Comparison of ENCODE assay signal across 20 cellular contexts in genomic region chr2:224410946-224411561, GRCh38. TPM values are rescaled to one million over a fixed set of nuclear protein-coding genes. Genes with fewer than 3 reads are reported as not detected.
A peak's percentile ranks its signal among the peaks of the same experiment; 100 is the strongest.
DNase-seq lines count a peak whose midpoint lies in the region; ATAC-seq and TF ChIP-seq lines count a peak whose summit lies in the region.
"Had no signal": no experiment of that assay in that cellular context is flagged by ENCODE, and none has a peak within 500 bp of the region (broad histone marks: within the 10 kb centered on the region; RNA-seq: fewer than 3 reads in every experiment).

No MANE protein-coding gene starts in this region.

- H3K4me3 ChIP-seq in CD4-positive, alpha-beta memory T cell (ENCODE audit: low read length in 2 of 2): no peak overlapping the region
- H3K4me3 ChIP-seq: ascending aorta, neural progenitor cell had no signal

- H3K27me3 ChIP-seq in CD4-positive, alpha-beta memory T cell (ENCODE audit: insufficient read depth, low read length): no peaks in the 10 kb centered on the region
- H3K27me3 ChIP-seq: ascending aorta, neural progenitor cell had no signal

- CTCF ChIA-PET in activated CD8-positive, alpha-beta T cell treated with anti-CD3 and anti-CD28 coated beads for 36 hours (lab: Charles Lee): interaction anchor here (1.0 to 1.7 kb wide), 3 partner anchors 39 to 234 kb away, joined by 3 to 4 read pairs (median 3); no protein-coding TSS in a partner anchor
- CTCF ChIA-PET in CD4-positive, alpha-beta memory T cell (lab: Charles Lee; ENCODE audit: partially characterized antibody): no interaction called here

- DNase-seq in EL (peak; percentile 36), NCI-H226 (peak; percentile 38), epithelial cell of prostate (ENCODE audit: low read depth, low spot score) (no peak), kidney tubule cell (ENCODE audit: low spot score) (peak; percentile 11), kidney glomerular epithelial cell (lab: John Stamatoyannopoulos, UW) (no peak), NCI-H345 (lab: John Stamatoyannopoulos, UW) (no peak)
- no peak for DNase-seq in activated CD8-positive, alpha-beta T cell treated with anti-CD3 and anti-CD28 coated beads for 36 hours
- DNase-seq in CD4-positive, alpha-beta memory T cell: no peak
- DNase-seq: effector CD4-positive, alpha-beta T cell; NCI-H1092; NCI-H1930; substantia nigra; T-cell had no signal

- peak overlapping the region; percentile 42 for H3K27ac ChIP-seq in epithelial cell of prostate
- H3K27ac ChIP-seq in CD4-positive, alpha-beta memory T cell (ENCODE audit: low read depth, low read length): no peak overlapping the region
- H3K27ac ChIP-seq: ascending aorta, C4-2B, neural progenitor cell had no signal

- intact Hi-C loops in activated CD8-positive, alpha-beta T cell treated with anti-CD3 and anti-CD28 coated beads for 36 hours (cut with micrococcal nuclease): no loop called here
- intact Hi-C loops in CD4-positive, alpha-beta memory T cell (cut with micrococcal nuclease): no loop called here

- no peaks in the 10 kb centered on the region for H3K9me3 Mint-ChIP-seq in activated CD8-positive, alpha-beta T cell treated with anti-CD3 and anti-CD28 coated beads for 36 hours
- H3K9me3 Mint-ChIP-seq in CD4-positive, alpha-beta memory T cell: peaks cover 0 to 1% (median 0%) of the 10 kb centered on the region in 8 donors
- H3K9me3 Mint-ChIP-seq: activated naive CD4-positive, alpha-beta T cell treated with anti-CD3 and anti-CD28 coated beads, Interleukin-2, amount 50 U/mL, for 24 hours; T-cell had no signal

- H3K27me3 Mint-ChIP-seq in activated CD8-positive, alpha-beta T cell treated with anti-CD3 and anti-CD28 coated beads for 36 hours: peaks cover 9% of the 10 kb centered on the region
- H3K27me3 Mint-ChIP-seq in CD4-positive, alpha-beta memory T cell: peaks cover 8 to 14% of the 10 kb centered on the region in 2 donors
- H3K27me3 Mint-ChIP-seq: progenitor cell of endocrine pancreas had no signal

- H3K36me3 Mint-ChIP-seq in activated CD8-positive, alpha-beta T cell treated with anti-CD3 and anti-CD28 coated beads for 36 hours (ENCODE audit: low read depth): no peaks in the 10 kb centered on the region
- H3K36me3 Mint-ChIP-seq in CD4-positive, alpha-beta memory T cell: no peaks in the 10 kb centered on the region
- H3K36me3 Mint-ChIP-seq: activated naive CD4-positive, alpha-beta T cell treated with anti-CD3 and anti-CD28 coated beads, Interleukin-2, amount 50 U/mL, for 24 hours; neural progenitor cell; T-cell had no signal

- peaks cover 5% of the 10 kb centered on the region for H3K4me1 Mint-ChIP-seq in activated CD8-positive, alpha-beta T cell treated with anti-CD3 and anti-CD28 coated beads for 36 hours (ENCODE audit: low read depth)
- H3K4me1 Mint-ChIP-seq in CD4-positive, alpha-beta memory T cell: peaks cover 0 to 4% (median under 1%) of the 10 kb centered on the region in 4 donors
- H3K4me1 Mint-ChIP-seq: activated naive CD4-positive, alpha-beta T cell treated with anti-CD3 and anti-CD28 coated beads, Interleukin-2, amount 50 U/mL, for 24 hours; neural progenitor cell had no signal

- H3K9me3 ChIP-seq in CD4-positive, alpha-beta memory T cell (ENCODE audit: control insufficient read depth in 1 of 2, low read length in 2 of 2): no peaks in the 10 kb centered on the region
- H3K9me3 ChIP-seq: ascending aorta had no signal

- H3K27ac Mint-ChIP-seq in activated CD8-positive, alpha-beta T cell treated with anti-CD3 and anti-CD28 coated beads for 36 hours: no peak overlapping the region
- no peak overlapping the region for H3K27ac Mint-ChIP-seq in CD4-positive, alpha-beta memory T cell
- H3K27ac Mint-ChIP-seq: activated naive CD4-positive, alpha-beta T cell treated with anti-CD3 and anti-CD28 coated beads, Interleukin-2, amount 50 U/mL, for 24 hours; neural progenitor cell; progenitor cell of endocrine pancreas; T-cell had no signal

- H3K4me3 Mint-ChIP-seq in activated CD8-positive, alpha-beta T cell treated with anti-CD3 and anti-CD28 coated beads for 36 hours: no peak overlapping the region
- H3K4me3 Mint-ChIP-seq in CD4-positive, alpha-beta memory T cell: no peak overlapping the region
- H3K4me3 Mint-ChIP-seq: activated naive CD4-positive, alpha-beta T cell treated with anti-CD3 and anti-CD28 coated beads, Interleukin-2, amount 50 U/mL, for 24 hours; neural progenitor cell; T-cell had no signal

- no peaks in the 10 kb centered on the region for H3K36me3 ChIP-seq in CD4-positive, alpha-beta memory T cell (ENCODE audit: insufficient read depth, low read length)
- H3K36me3 ChIP-seq: ascending aorta, neural progenitor cell had no signal

- no peak for TF ChIP-seq CTCF in activated CD8-positive, alpha-beta T cell treated with anti-CD3 and anti-CD28 coated beads for 36 hours (IDR thresholded peaks at IDR 0.05)

- H3K4me1 ChIP-seq in CD4-positive, alpha-beta memory T cell (ENCODE audit: insufficient read depth, low read length): no peaks in the 10 kb centered on the region
- H3K4me1 ChIP-seq: ascending aorta, neural progenitor cell had no signal

- no peak for ATAC-seq in activated CD8-positive, alpha-beta T cell treated with anti-CD3 and anti-CD28 coated beads for 36 hours
- ATAC-seq: T-cell had no signal

- POLR2A ChIA-PET in activated CD8-positive, alpha-beta T cell treated with anti-CD3 and anti-CD28 coated beads for 36 hours (lab: Charles Lee): no interaction called here
- POLR2A ChIA-PET in CD4-positive, alpha-beta memory T cell (lab: Charles Lee; ENCODE audit: partially characterized antibody): no interaction called here

RNA-seq across cellular contexts. Expression of gene FAM124B, which starts 9.1 kb away (rescaled TPM):
- under 1 TPM in 1 of 2 experiments, not detected in 1; 0.25 TPM for total RNA-seq in activated CD8-positive, alpha-beta T cell treated with anti-CD3 and anti-CD28 coated beads for 36 hours
- under 1 TPM; 0.15 to 0.17 TPM for total RNA-seq in CD4-positive, alpha-beta memory T cell
- polyA plus RNA-seq in CD4-positive, alpha-beta memory T cell: 1 to 10 TPM in 1 of 2 donors, under 1 TPM in 1; 0.92 to 1.2 TPM
- total RNA-seq: fibroblast of lung, HT-29, progenitor cell of endocrine pancreas had no signal
- polyA plus RNA-seq: fibroblast of lung had no signal

Comparison
In these comparisons a context has a peak if more than half of its experiments do, and no peak if none do; other contexts are left out.
1. DNase-seq: peak in EL (single experiment), NCI-H226 (single experiment) and kidney tubule cell (single experiment); none in epithelial cell of prostate (single experiment), activated CD8-positive, alpha-beta T cell treated with anti-CD3 and anti-CD28 coated beads for 36 hours (single experiment), kidney glomerular epithelial cell (single experiment), NCI-H345 (single experiment) and CD4-positive, alpha-beta memory T cell (0 of 5).